22 cellular contexts compared by ENCODE assay signal in genomic region chr7:112770051-112770450, GRCh38. TPM values are rescaled to one million over a fixed set of nuclear protein-coding genes. Genes with fewer than 3 reads are reported as not detected.
A peak's percentile ranks its signal among the peaks of the same experiment; 100 is the strongest.
DNase-seq lines count a peak whose midpoint lies in the region; ATAC-seq and TF ChIP-seq lines count a peak whose summit lies in the region.
"Had no signal": no experiment of that assay in that cellular context is flagged by ENCODE, and none has a peak within 500 bp of the region (broad histone marks: within the 10 kb centered on the region; RNA-seq: fewer than 3 reads in every experiment).

No MANE protein-coding gene starts in this region.

- H3K9me2 ChIP-seq in hepatocyte (replicated peaks; ENCODE audit: insufficient read depth) = no peaks in the 10 kb centered on the region

- H3K79me2 ChIP-seq in hepatocyte (no peaks in the 10 kb centered on the region), smooth muscle cell (ENCODE audit: low read depth) (no peaks in the 10 kb centered on the region)

- TF ChIP-seq EP300 in stomach (IDR thresholded peaks at IDR 0.05) = no peak

- no peaks in the 10 kb centered on the region for H4K20me1 ChIP-seq in hepatocyte (ENCODE audit: insufficient read depth, poor library complexity, severe bottlenecking)
- no peaks in the 10 kb centered on the region for H4K20me1 ChIP-seq in smooth muscle cell (ENCODE audit: low read depth)

- H3K4me2 ChIP-seq in hepatocyte (no peak overlapping the region), smooth muscle cell (peak overlapping the region; percentile 8)
- H3K4me2 ChIP-seq: KMS-11 had no signal

- no peaks in the 10 kb centered on the region for H3F3A ChIP-seq in smooth muscle cell (ENCODE audit: low read depth)

- H3K4me3 ChIP-seq in HUES6 (ENCODE audit: low read depth, low read length) = no peak overlapping the region
- H3K4me3 ChIP-seq in adipocyte (ENCODE audit: low read length) = no peak overlapping the region
- H3K4me3 ChIP-seq in hepatocyte = no peak overlapping the region
- no peak overlapping the region for H3K4me3 ChIP-seq in smooth muscle cell
- no peak overlapping the region for H3K4me3 ChIP-seq in stomach
- H3K4me3 ChIP-seq: lower lobe of right lung, thoracic aorta had no signal

- H3K27me3 ChIP-seq in HUES6 (ENCODE audit: control insufficient read depth, insufficient read depth, low read length) (no peaks in the 10 kb centered on the region), adipocyte (replicated peaks; ENCODE audit: control insufficient read depth, insufficient read depth, low read length) (no peaks in the 10 kb centered on the region), hepatocyte (no peaks in the 10 kb centered on the region), smooth muscle cell (ENCODE audit: low read depth) (no peaks in the 10 kb centered on the region), stomach (no peaks in the 10 kb centered on the region)

- DNase-seq in adipocyte (ENCODE audit: low read depth) = peak; percentile 2
- DNase-seq in hepatocyte (ENCODE audit: low spot score) = peak; percentile 38
- no peak for DNase-seq in smooth muscle cell (lab: John Stamatoyannopoulos, UW; ENCODE audit: unreplicated experiment)
- DNase-seq in NCI-H1694 treated with DMSO at 0.1 percent for 48 hours (lab: John Stamatoyannopoulos, UW) = no peak
- no peak for DNase-seq in GM20000 (ENCODE audit: low spot score)
- no peak for DNase-seq in stomach
- DNase-seq: activated effector memory CD4-positive, alpha-beta T cell treated with Interleukin-2 at 50 U/mL for 16 hours; amygdala; foreskin fibroblast; lower lobe of right lung; naive thymus-derived CD4-positive, alpha-beta T cell; NCI-H1417; NCI-H2227 treated with DMSO at 0.1 percent for 48 hours; posterior cingulate gyrus; SHP77 treated with DMSO at 0.1 percent for 48 hours; small intestine; stimulated activated CD4-positive, alpha-beta T cell treated with anti-CD3 and anti-CD28 coated beads, Interleukin-4, amount 100 ng/mL, for 4 hours; stimulated activated CD8-positive, alpha-beta memory T cell treated with anti-CD3 and anti-CD28 coated beads, Interleukin-4, amount 100 ng/mL, for 48 hours had no signal

- WGBS in hepatocyte (ENCODE audit: low lambda C conversion rate, missing lambda C conversion rate) = 76% methylated on average over 4 of the region's 4 CpGs
- WGBS in smooth muscle cell (ENCODE audit: low lambda C conversion rate) = 67% methylated on average over 4 of the region's 4 CpGs
- WGBS in stomach, 5 donors = 96 to 98% (median 96%) methylated on average over 4 of the region's 4 CpGs

- ATAC-seq in HG03460 (IDR thresholded peaks at IDR 0.05; ENCODE audit: unreplicated experiment) = no peak
- ATAC-seq: lower lobe of right lung; naive thymus-derived CD4-positive, alpha-beta T cell had no signal

- H3K9me3 ChIP-seq in HUES6 (ENCODE audit: control insufficient read depth, insufficient read depth, low read depth, low read length) = no peaks in the 10 kb centered on the region
- no peaks in the 10 kb centered on the region for H3K9me3 ChIP-seq in adipocyte (ENCODE audit: control insufficient read depth, low read length)
- no peaks in the 10 kb centered on the region for H3K9me3 ChIP-seq in hepatocyte (ENCODE audit: low read depth)
- no peaks in the 10 kb centered on the region for H3K9me3 ChIP-seq in smooth muscle cell (replicated peaks; ENCODE audit: low read depth)
- H3K9me3 ChIP-seq in stomach = no peaks in the 10 kb centered on the region
- H3K9me3 ChIP-seq: lower lobe of right lung, thoracic aorta had no signal

- H3K4me1 ChIP-seq in HUES6 (ENCODE audit: control insufficient read depth, insufficient read depth, low read length) = no peaks in the 10 kb centered on the region
- peaks cover 10% of the 10 kb centered on the region for H3K4me1 ChIP-seq in adipocyte (ENCODE audit: control insufficient read depth, insufficient read depth, low read length)
- no peaks in the 10 kb centered on the region for H3K4me1 ChIP-seq in hepatocyte (ENCODE audit: insufficient read depth)
- H3K4me1 ChIP-seq in smooth muscle cell (ENCODE audit: low read depth) = no peaks in the 10 kb centered on the region
- no peaks in the 10 kb centered on the region for H3K4me1 ChIP-seq in stomach
- H3K4me1 ChIP-seq: lower lobe of right lung had no signal

- no peak for TF ChIP-seq POLR2A in stomach (IDR thresholded peaks at IDR 0.05)

- H2AFZ ChIP-seq in hepatocyte = no peak overlapping the region
- no peak overlapping the region for H2AFZ ChIP-seq in smooth muscle cell (ENCODE audit: low read depth)

- TF ChIP-seq CTCF in hepatocyte (IDR thresholded peaks at IDR 0.05; ENCODE audit: poor library complexity) = no peak
- TF ChIP-seq CTCF in smooth muscle cell (IDR thresholded peaks at IDR 0.05; ENCODE audit: borderline replicate concordance, insufficient read depth, poor library complexity, severe bottlenecking) = no peak
- TF ChIP-seq CTCF in GM20000 (IDR thresholded peaks at IDR 0.05; ENCODE audit: extremely low read depth, missing control alignments) = no peak
- TF ChIP-seq CTCF in stomach (IDR thresholded peaks at IDR 0.05) = no peak

- H3K36me3 ChIP-seq in HUES6 (ENCODE audit: control insufficient read depth, insufficient read depth, low read length) = peaks cover 3% of the 10 kb centered on the region; the same call in 1 of the 2 replicates
- peaks cover 9% of the 10 kb centered on the region for H3K36me3 ChIP-seq in adipocyte (ENCODE audit: control insufficient read depth, insufficient read depth, low read length, severe bottlenecking)
- H3K36me3 ChIP-seq in hepatocyte (replicated peaks; ENCODE audit: insufficient read depth, low read depth) = no peaks in the 10 kb centered on the region
- H3K36me3 ChIP-seq in smooth muscle cell (ENCODE audit: low read depth) = no peaks in the 10 kb centered on the region
- H3K36me3 ChIP-seq in stomach = peaks cover 0 to 14% (median 11%) of the 10 kb centered on the region in 4 donors

- intact Hi-C loops in stomach (cut with DNase I; ENCODE audit: low total_unique reads) = no loop called here

- H3K27ac ChIP-seq in HUES6 (ENCODE audit: low read depth, low read length) (peak overlapping the region; percentile 51), hepatocyte (peak overlapping the region; percentile 49), smooth muscle cell (ENCODE audit: low read depth) (peak overlapping the region; percentile 52), stomach (no peak overlapping the region)
- H3K27ac ChIP-seq: KMS-11, lower lobe of right lung, thoracic aorta had no signal

- H3K9ac ChIP-seq in HUES6 (ENCODE audit: low read length) (no peak overlapping the region), adipocyte (ENCODE audit: low read length) (no peak overlapping the region), smooth muscle cell (ENCODE audit: low read depth) (no peak overlapping the region)
- H3K9ac ChIP-seq: KMS-11 had no signal

RNA-seq across cellular contexts. Expression of gene TMEM168, which starts 20.1 kb away (rescaled TPM):
- 22.1 and 25.3 TPM in 2 replicates for total RNA-seq in hepatocyte
- 13.7 and 18.3 TPM in 2 replicates for polyA plus RNA-seq in hepatocyte
- 28.9 and 33.4 TPM in 2 replicates for total RNA-seq in smooth muscle cell
- polyA plus RNA-seq in smooth muscle cell = 7.8 and 11.4 TPM in 2 replicates
- total RNA-seq in stomach = 100 to 1,000 TPM in 1 of 5 donors, 10 to 100 TPM in 3, 1 to 10 TPM in 1; 5.3 to 148 (median 26.7) TPM
- polyA plus RNA-seq in stomach = 1 to 10 TPM; 2.9 to 6.7 (median 3.9) TPM

Comparison
In these comparisons a context has a peak if more than half of its experiments do, and no peak if none do; other contexts are left out.
1. H3K27ac ChIP-seq: peak in HUES6 (single experiment), hepatocyte (single experiment) and smooth muscle cell (single experiment); none in stomach (0 of 5).
2. DNase-seq: peak in adipocyte (single experiment) and hepatocyte (single experiment); none in smooth muscle cell (single experiment), NCI-H1694 treated with DMSO at 0.1 percent for 48 hours (single experiment), GM20000 (single experiment) and stomach (single experiment).